In the genomic region with DNA sequence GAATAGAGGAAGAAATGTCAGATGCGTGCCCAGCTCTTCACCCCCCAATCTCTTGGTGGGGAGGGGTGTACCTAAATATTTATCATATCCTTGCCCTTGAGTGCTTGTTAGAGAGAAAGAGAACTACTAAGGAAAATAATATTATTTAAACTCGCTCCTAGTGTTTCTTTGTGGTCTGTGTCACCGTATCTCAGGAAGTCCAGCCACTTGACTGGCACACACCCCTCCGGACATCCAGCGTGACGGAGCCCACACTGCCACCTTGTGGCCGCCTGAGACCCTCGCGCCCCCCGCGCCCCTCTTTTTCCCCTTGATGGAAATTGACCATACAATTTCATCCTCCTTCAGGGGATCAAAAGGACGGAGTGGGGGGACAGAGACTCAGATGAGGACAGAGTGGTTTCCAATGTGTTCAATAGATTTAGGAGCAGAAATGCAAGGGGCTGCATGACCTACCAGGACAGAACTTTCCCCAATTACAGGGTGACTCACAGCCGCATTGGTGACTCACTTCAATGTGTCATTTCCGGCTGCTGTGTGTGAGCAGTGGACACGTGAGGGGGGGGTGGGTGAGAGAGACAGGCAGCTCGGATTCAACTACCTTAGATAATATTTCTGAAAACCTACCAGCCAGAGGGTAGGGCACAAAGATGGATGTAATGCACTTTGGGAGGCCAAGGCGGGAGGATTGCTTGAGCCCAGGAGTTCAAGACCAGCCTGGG, we compare ENCODE assay signal across 1 cellular context.
A peak's percentile ranks its signal among the peaks of the same experiment; 100 is the strongest.
TF ChIP-seq lines count a peak whose summit lies in the region.

No MANE protein-coding gene starts in this region.

TF ChIP-seq in HepG2, 621 proteins besides CTCF, POLR2A, EP300 and RAD21 (continued from another document and continues in another):
- TF ChIP-seq HNF4G (IDR thresholded peaks at IDR 0.05; ENCODE audit: borderline replicate concordance, low read depth, low read length) (no peak), HNF4G (CRISPR knock-in tag; IDR thresholded peaks at IDR 0.05; ENCODE audit: borderline replicate concordance, low read depth) (0 out of 2 replicates have a peak, but pooled peaks have one; percentile 38), ZNF83 (CRISPR knock-in tag; IDR thresholded peaks at IDR 0.05; ENCODE audit: borderline replicate concordance) (no peak), HCFC1 (IDR thresholded peaks at IDR 0.05; ENCODE audit: low read depth, low read length) (no peak), ZNF589 (CRISPR knock-in tag; conservative IDR thresholded peaks at IDR 0.05) (0 out of 2 replicates have a peak, but pooled peaks have one; percentile 25), ZBTB46 (CRISPR knock-in tag; IDR thresholded peaks at IDR 0.05; ENCODE audit: borderline replicate concordance) (no peak), TCF12 (IDR thresholded peaks at IDR 0.05) (no peak), TCF12 (CRISPR knock-in tag; IDR thresholded peaks at IDR 0.05) (no peak), ZNF678 (CRISPR knock-in tag; IDR thresholded peaks at IDR 0.05) (0 out of 2 replicates have a peak, but pooled peaks have one; percentile 44), ZNF724P (CRISPR knock-in tag; IDR thresholded peaks at IDR 0.05; ENCODE audit: borderline replicate concordance) (0 out of 2 replicates have a peak, but pooled peaks have one; percentile 30), ZNF33A (CRISPR knock-in tag; IDR thresholded peaks at IDR 0.05; ENCODE audit: borderline replicate concordance) (peak; percentile 55; the same call in 1 of the 2 replicates), MXI1 (IDR thresholded peaks at IDR 0.05; ENCODE audit: borderline replicate concordance, low read depth, low read length) (peak; percentile 78; the same call in 1 of the 3 replicates), GATAD1 (CRISPR knock-in tag; IDR thresholded peaks at IDR 0.05) (0 out of 2 replicates have a peak, but pooled peaks have one; percentile 50), GATAD2A (CRISPR knock-in tag; IDR thresholded peaks at IDR 0.05) (peak; percentile 54; the same call in 1 of the 2 replicates), ZNF274 (CRISPR knock-in tag; IDR thresholded peaks at IDR 0.05) (0 out of 2 replicates have a peak, but pooled peaks have one; percentile 33), PAF1 (CRISPR knock-in tag; IDR thresholded peaks at IDR 0.05) (peak; percentile 96), ZNF343 (CRISPR knock-in tag; IDR thresholded peaks at IDR 0.05) (no peak), ATRX (CRISPR knock-in tag; IDR thresholded peaks at IDR 0.05; ENCODE audit: borderline replicate concordance) (no peak), BRCA1 (CRISPR knock-in tag; IDR thresholded peaks at IDR 0.05) (peak; percentile 22; the same call in 1 of the 2 replicates), FOXK1 (CRISPR knock-in tag; IDR thresholded peaks at IDR 0.05; ENCODE audit: borderline replicate concordance, low read depth) (0 out of 2 replicates have a peak, but pooled peaks have one; percentile 15), POLR2AphosphoS2 (IDR thresholded peaks at IDR 0.05; ENCODE audit: low read depth, low read length) (peak; percentile 7; the same call in 1 of the 2 replicates), ZFP36L1 (CRISPR knock-in tag; IDR thresholded peaks at IDR 0.05) (peak; percentile 50; the same call in 1 of the 2 replicates), ZNF558 (CRISPR knock-in tag; IDR thresholded peaks at IDR 0.05; ENCODE audit: borderline replicate concordance) (0 out of 2 replicates have a peak, but pooled peaks have one; percentile 23), MIXL1 (CRISPR knock-in tag; IDR thresholded peaks at IDR 0.05) (0 out of 2 replicates have a peak, but pooled peaks have one; percentile 63), NR2F6 (IDR thresholded peaks at IDR 0.05) (no peak), NR2F6 (CRISPR knock-in tag; IDR thresholded peaks at IDR 0.05) (peak; percentile 12; the same call in 1 of the 2 replicates), NPAS2 (CRISPR knock-in tag; IDR thresholded peaks at IDR 0.05; ENCODE audit: borderline replicate concordance) (0 out of 2 replicates have a peak, but pooled peaks have one; percentile 80), SOX6 (IDR thresholded peaks at IDR 0.05) (no peak), SOX6 (CRISPR knock-in tag; IDR thresholded peaks at IDR 0.05) (peak; percentile 54; the same call in 1 of the 2 replicates), AKAP8 (CRISPR knock-in tag; IDR thresholded peaks at IDR 0.05) (0 out of 2 replicates have a peak, but pooled peaks have one; percentile 66), NKX3-1 (CRISPR knock-in tag; IDR thresholded peaks at IDR 0.05) (no peak)
- TF ChIP-seq, protein P1, sequence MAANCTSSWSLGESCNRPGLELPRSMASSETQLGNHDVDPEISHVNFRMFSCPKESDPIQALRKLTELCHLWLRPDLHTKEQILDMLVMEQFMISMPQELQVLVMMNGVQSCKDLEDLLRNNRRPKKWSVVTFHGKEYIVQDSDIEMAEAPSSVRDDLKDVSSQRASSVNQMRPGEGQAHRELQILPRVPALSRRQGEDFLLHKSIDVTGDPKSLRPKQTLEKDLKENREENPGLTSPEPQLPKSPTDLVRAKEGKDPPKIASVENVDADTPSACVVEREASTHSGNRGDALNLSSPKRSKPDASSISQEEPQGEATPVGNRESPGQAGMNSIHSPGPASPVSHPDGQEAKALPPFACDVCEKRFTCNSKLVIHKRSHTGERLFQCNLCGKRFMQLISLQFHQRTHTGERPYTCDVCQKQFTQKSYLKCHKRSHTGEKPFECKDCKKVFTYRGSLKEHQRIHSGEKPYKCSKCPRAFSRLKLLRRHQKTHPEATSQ (CRISPR knock-in tag; IDR thresholded peaks at IDR 0.05; ENCODE audit: borderline replicate concordance), result no peak
- TF ChIP-seq, protein P2, sequence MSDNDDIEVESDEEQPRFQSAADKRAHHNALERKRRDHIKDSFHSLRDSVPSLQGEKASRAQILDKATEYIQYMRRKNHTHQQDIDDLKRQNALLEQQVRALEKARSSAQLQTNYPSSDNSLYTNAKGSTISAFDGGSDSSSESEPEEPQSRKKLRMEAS (IDR thresholded peaks at IDR 0.05), result peak; percentile 62; the same call in 1 of the 2 replicates
- TF ChIP-seq, protein P3, sequence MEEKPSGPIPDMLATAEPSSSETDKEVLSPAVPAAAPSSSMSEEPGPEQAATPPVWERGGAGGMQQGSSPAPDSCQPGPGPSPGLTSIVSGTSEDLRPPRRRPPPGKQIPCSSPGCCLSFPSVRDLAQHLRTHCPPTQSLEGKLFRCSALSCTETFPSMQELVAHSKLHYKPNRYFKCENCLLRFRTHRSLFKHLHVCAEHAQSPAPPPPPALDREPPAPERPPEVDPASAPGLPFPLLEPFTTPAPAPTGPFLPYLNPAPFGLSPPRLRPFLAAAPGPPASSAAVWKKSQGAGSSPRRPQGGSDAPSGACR (CRISPR knock-in tag; IDR thresholded peaks at IDR 0.05), result peak; percentile 73; the same call in 1 of the 2 replicates
- TF ChIP-seq, protein P4, sequence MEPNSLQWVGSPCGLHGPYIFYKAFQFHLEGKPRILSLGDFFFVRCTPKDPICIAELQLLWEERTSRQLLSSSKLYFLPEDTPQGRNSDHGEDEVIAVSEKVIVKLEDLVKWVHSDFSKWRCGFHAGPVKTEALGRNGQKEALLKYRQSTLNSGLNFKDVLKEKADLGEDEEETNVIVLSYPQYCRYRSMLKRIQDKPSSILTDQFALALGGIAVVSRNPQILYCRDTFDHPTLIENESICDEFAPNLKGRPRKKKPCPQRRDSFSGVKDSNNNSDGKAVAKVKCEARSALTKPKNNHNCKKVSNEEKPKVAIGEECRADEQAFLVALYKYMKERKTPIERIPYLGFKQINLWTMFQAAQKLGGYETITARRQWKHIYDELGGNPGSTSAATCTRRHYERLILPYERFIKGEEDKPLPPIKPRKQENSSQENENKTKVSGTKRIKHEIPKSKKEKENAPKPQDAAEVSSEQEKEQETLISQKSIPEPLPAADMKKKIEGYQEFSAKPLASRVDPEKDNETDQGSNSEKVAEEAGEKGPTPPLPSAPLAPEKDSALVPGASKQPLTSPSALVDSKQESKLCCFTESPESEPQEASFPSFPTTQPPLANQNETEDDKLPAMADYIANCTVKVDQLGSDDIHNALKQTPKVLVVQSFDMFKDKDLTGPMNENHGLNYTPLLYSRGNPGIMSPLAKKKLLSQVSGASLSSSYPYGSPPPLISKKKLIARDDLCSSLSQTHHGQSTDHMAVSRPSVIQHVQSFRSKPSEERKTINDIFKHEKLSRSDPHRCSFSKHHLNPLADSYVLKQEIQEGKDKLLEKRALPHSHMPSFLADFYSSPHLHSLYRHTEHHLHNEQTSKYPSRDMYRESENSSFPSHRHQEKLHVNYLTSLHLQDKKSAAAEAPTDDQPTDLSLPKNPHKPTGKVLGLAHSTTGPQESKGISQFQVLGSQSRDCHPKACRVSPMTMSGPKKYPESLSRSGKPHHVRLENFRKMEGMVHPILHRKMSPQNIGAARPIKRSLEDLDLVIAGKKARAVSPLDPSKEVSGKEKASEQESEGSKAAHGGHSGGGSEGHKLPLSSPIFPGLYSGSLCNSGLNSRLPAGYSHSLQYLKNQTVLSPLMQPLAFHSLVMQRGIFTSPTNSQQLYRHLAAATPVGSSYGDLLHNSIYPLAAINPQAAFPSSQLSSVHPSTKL (CRISPR knock-in tag; IDR thresholded peaks at IDR 0.05), result peak; percentile 70
- TF ChIP-seq, protein P5, sequence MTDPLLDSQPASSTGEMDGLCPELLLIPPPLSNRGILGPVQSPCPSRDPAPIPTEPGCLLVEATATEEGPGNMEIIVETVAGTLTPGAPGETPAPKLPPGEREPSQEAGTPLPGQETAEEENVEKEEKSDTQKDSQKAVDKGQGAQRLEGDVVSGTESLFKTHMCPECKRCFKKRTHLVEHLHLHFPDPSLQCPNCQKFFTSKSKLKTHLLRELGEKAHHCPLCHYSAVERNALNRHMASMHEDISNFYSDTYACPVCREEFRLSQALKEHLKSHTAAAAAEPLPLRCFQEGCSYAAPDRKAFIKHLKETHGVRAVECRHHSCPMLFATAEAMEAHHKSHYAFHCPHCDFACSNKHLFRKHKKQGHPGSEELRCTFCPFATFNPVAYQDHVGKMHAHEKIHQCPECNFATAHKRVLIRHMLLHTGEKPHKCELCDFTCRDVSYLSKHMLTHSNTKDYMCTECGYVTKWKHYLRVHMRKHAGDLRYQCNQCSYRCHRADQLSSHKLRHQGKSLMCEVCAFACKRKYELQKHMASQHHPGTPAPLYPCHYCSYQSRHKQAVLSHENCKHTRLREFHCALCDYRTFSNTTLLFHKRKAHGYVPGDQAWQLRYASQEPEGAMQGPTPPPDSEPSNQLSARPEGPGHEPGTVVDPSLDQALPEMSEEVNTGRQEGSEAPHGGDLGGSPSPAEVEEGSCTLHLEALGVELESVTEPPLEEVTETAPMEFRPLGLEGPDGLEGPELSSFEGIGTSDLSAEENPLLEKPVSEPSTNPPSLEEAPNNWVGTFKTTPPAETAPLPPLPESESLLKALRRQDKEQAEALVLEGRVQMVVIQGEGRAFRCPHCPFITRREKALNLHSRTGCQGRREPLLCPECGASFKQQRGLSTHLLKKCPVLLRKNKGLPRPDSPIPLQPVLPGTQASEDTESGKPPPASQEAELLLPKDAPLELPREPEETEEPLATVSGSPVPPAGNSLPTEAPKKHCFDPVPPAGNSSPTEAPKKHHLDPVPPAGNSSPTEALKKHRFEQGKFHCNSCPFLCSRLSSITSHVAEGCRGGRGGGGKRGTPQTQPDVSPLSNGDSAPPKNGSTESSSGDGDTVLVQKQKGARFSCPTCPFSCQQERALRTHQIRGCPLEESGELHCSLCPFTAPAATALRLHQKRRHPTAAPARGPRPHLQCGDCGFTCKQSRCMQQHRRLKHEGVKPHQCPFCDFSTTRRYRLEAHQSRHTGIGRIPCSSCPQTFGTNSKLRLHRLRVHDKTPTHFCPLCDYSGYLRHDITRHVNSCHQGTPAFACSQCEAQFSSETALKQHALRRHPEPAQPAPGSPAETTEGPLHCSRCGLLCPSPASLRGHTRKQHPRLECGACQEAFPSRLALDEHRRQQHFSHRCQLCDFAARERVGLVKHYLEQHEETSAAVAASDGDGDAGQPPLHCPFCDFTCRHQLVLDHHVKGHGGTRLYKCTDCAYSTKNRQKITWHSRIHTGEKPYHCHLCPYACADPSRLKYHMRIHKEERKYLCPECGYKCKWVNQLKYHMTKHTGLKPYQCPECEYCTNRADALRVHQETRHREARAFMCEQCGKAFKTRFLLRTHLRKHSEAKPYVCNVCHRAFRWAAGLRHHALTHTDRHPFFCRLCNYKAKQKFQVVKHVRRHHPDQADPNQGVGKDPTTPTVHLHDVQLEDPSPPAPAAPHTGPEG (CRISPR knock-in tag; IDR thresholded peaks at IDR 0.05), result no peak
- TF ChIP-seq, protein P6, sequence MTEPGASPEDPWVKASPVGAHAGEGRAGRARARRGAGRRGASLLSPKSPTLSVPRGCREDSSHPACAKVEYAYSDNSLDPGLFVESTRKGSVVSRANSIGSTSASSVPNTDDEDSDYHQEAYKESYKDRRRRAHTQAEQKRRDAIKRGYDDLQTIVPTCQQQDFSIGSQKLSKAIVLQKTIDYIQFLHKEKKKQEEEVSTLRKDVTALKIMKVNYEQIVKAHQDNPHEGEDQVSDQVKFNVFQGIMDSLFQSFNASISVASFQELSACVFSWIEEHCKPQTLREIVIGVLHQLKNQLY (CRISPR knock-in tag; IDR thresholded peaks at IDR 0.05), result 0 out of 2 replicates have a peak, but pooled peaks have one; percentile 76
- TF ChIP-seq, protein P7, sequence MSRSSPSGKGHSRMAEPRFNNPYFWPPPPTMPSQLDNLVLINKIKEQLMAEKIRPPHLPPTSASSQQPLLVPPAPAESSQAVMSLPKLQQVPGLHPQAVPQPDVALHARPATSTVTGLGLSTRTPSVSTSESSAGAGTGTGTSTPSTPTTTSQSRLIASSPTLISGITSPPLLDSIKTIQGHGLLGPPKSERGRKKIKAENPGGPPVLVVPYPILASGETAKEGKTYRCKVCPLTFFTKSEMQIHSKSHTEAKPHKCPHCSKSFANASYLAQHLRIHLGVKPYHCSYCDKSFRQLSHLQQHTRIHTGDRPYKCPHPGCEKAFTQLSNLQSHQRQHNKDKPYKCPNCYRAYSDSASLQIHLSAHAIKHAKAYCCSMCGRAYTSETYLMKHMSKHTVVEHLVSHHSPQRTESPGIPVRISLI (CRISPR knock-in tag; IDR thresholded peaks at IDR 0.05; ENCODE audit: borderline replicate concordance), result peak; percentile 24; the same call in 1 of the 2 replicates
